Comparison of ENCODE assay signal across 8 cellular contexts in the genomic region with DNA sequence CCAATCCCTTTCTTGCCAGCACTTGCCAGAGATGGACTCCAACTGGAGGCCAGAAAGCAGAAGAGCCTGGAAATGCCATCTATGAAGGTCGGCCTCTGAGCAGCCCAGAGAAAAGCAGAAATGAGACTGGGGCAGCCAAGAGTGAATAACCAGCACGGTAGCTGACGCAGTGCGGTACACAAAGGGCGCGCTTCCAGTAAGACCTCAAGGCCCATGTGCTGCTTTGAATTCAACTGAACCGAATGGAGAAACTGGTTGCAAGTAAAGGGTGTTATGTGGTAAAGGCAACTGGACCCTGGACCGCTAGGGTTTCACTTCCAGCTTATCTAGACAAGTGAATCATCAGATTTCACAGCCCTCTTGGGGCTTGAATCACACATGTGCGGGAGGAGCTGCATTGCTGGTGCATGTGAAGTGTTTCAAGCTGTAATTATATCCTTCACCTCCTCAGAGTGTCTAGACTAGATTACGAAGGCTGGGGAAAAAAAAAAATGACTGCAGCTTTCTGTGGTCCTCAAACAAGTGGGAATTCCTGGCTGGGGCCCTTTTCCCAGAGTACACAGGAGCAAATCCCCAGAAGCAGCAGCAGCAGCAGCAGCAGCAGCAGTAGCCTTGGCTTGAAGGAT.
DNase-seq lines count a peak whose midpoint lies in the region; ATAC-seq and TF ChIP-seq lines count a peak whose summit lies in the region.

No MANE protein-coding gene starts in this region.

- peak; percentile 26 for TF ChIP-seq CTCF in AG10803 (conservative IDR thresholded peaks at IDR 0.05; ENCODE audit: low read length)
- no peak for TF ChIP-seq CTCF in cardiac fibroblast (IDR thresholded peaks at IDR 0.05; ENCODE audit: low read depth, low read length)
- TF ChIP-seq CTCF in progenitor cell of endocrine pancreas (IDR thresholded peaks at IDR 0.05; ENCODE audit: unreplicated experiment) = no peak

- no peak overlapping the region for H3K4me3 Mint-ChIP-seq in progenitor cell of endocrine pancreas (ENCODE audit: low read depth)

- no peaks in the 10 kb centered on the region for H3K9me3 Mint-ChIP-seq in progenitor cell of endocrine pancreas (ENCODE audit: low read depth)

- ATAC-seq in GM19035 (IDR thresholded peaks at IDR 0.05; ENCODE audit: unreplicated experiment) (peak; percentile 96), HG03039 (IDR thresholded peaks at IDR 0.05; ENCODE audit: unreplicated experiment) (peak; percentile 97)

- peak overlapping the region; percentile 47 for H3K4me3 ChIP-seq in AG10803 (ENCODE audit: low read length)
- H3K4me3 ChIP-seq in cardiac fibroblast (replicated peaks in 1 of 2; ENCODE audit: low read depth in 2 of 2, low read length in 2 of 2) = no peak overlapping the region

- peak; percentile 99 for DNase-seq in AG10803 (ENCODE audit: low read depth)
- peak; percentile 36 for DNase-seq in NCI-H2196 treated with DMSO at 0.1 percent for 48 hours (lab: John Stamatoyannopoulos, UW; ENCODE audit: unreplicated experiment)
- DNase-seq in cardiac fibroblast (ENCODE audit: low read depth in 2 of 2) = peak; percentile 91 to 93
- DNase-seq in progenitor cell of endocrine pancreas (ENCODE audit: low spot score, unreplicated experiment) = no peak
- no peak for DNase-seq in cortex of kidney (lab: John Stamatoyannopoulos, UW)
- no peak for DNase-seq in T-helper 1 cell

- no peaks in the 10 kb centered on the region for H3K36me3 Mint-ChIP-seq in progenitor cell of endocrine pancreas (ENCODE audit: insufficient read depth)

- H3K27me3 Mint-ChIP-seq in progenitor cell of endocrine pancreas = no peaks in the 10 kb centered on the region

- H3K27ac Mint-ChIP-seq in progenitor cell of endocrine pancreas = peak overlapping the region; percentile 41

- H3K4me1 Mint-ChIP-seq in progenitor cell of endocrine pancreas (ENCODE audit: low read depth) = peaks cover 5% of the 10 kb centered on the region

Comparison
In these comparisons a context has a peak if more than half of its experiments do, and no peak if none do; other contexts are left out.
1. DNase-seq: peak in AG10803 (single experiment), NCI-H2196 treated with DMSO at 0.1 percent for 48 hours (single experiment) and cardiac fibroblast (2 of 2); none in progenitor cell of endocrine pancreas (single experiment), cortex of kidney (single experiment) and T-helper 1 cell (0 of 5).